22 cellular contexts compared by ENCODE assay signal in genomic region chr15:41911691-41912345, GRCh38. TPM values are rescaled to one million over a fixed set of nuclear protein-coding genes. Genes with fewer than 3 reads are reported as not detected.
DNase-seq lines count a peak whose midpoint lies in the region; ATAC-seq and TF ChIP-seq lines count a peak whose summit lies in the region.
"Had no signal": no experiment of that assay in that cellular context is flagged by ENCODE, and none has a peak within 500 bp of the region (broad histone marks: within the 10 kb centered on the region; RNA-seq: fewer than 3 reads in every experiment).

No MANE protein-coding gene starts in this region.

- no peaks in the 10 kb centered on the region for H3K9me3 Mint-ChIP-seq in activated naive CD4-positive, alpha-beta T cell treated with anti-CD3 and anti-CD28 coated beads, Interleukin-2, amount 50 U/mL, for 72 hours
- H3K9me3 Mint-ChIP-seq in stimulated activated naive CD8-positive, alpha-beta T cell treated with anti-CD3 and anti-CD28 coated beads, Interleukin-15, amount 100 ng/mL, for 72 hours = no peaks in the 10 kb centered on the region
- H3K9me3 Mint-ChIP-seq: activated naive CD4-positive, alpha-beta T cell treated with anti-CD3 and anti-CD28 coated beads, Interleukin-2, amount 10 ng/mL, durations not matched to agents 7 days and 5 days; CD8-positive, alpha-beta memory T cell; memory B cell; nephron had no signal

- no peak for DNase-seq in activated naive CD4-positive, alpha-beta T cell treated with anti-CD3 and anti-CD28 coated beads, Interleukin-2, amount 50 U/mL, for 72 hours (ENCODE audit: low spot score in 2 of 2)
- no peak for DNase-seq in activated naive CD4-positive, alpha-beta T cell (lab: John Stamatoyannopoulos, UW)
- DNase-seq in NCI-H2196 treated with DMSO at 0.1 percent for 48 hours (lab: John Stamatoyannopoulos, UW; ENCODE audit: unreplicated experiment) (peak; percentile 54), esophagus squamous epithelium (lab: John Stamatoyannopoulos, UW) (no peak), stomach (no peak), MG63 (no peak)
- DNase-seq in stimulated activated naive CD8-positive, alpha-beta T cell treated with anti-CD3 and anti-CD28 coated beads, Interleukin-15, amount 100 ng/mL, for 72 hours = no peak
- DNase-seq: activated CD4-positive, alpha-beta T cell treated with anti-CD3 and anti-CD28 coated beads for 4 hours; activated naive CD4-positive, alpha-beta T cell treated with anti-CD3 and anti-CD28 coated beads, Interleukin-2, amount 10 ng/mL, durations not matched to agents 7 days and 5 days; CD8-positive, alpha-beta memory T cell; hypothalamus; NCI-H1436 treated with DMSO at 0.1 percent for 48 hours; NCI-H446 treated with DMSO at 0.1 percent for 48 hours; psoas muscle; RPMI8226; small intestine; stimulated activated CD4-positive, alpha-beta T cell treated with anti-CD3 and anti-CD28 coated beads, Interleukin-4, amount 100 ng/mL, for 24 hours; substantia nigra had no signal

- no peaks in the 10 kb centered on the region for H3K27me3 Mint-ChIP-seq in stimulated activated naive CD8-positive, alpha-beta T cell treated with anti-CD3 and anti-CD28 coated beads, Interleukin-15, amount 100 ng/mL, for 72 hours
- H3K27me3 Mint-ChIP-seq: activated naive CD4-positive, alpha-beta T cell treated with anti-CD3 and anti-CD28 coated beads, Interleukin-2, amount 10 ng/mL, durations not matched to agents 7 days and 5 days; CD8-positive, alpha-beta memory T cell; memory B cell had no signal

- no peak for TF ChIP-seq EP300 in stomach (IDR thresholded peaks at IDR 0.05)

- H3K4me3 ChIP-seq in esophagus squamous epithelium (no peak overlapping the region), stomach (no peak overlapping the region), MG63 (no peak overlapping the region)
- H3K4me3 ChIP-seq: ascending aorta, psoas muscle had no signal

- intact Hi-C loops in esophagus squamous epithelium (cut with DNase I) (no loop called here), stomach (cut with DNase I; ENCODE audit: low total_unique reads) (no loop called here)

- peak overlapping the region; percentile 32 to 76 (median 70) for H3K27ac ChIP-seq in esophagus squamous epithelium
- peak overlapping the region in 4 of 5 donors; percentile 3 to 49 (median 34) for H3K27ac ChIP-seq in stomach
- H3K27ac ChIP-seq: ascending aorta, psoas muscle had no signal

- H3K36me3 ChIP-seq in esophagus squamous epithelium (peaks cover 14 to 67% (median 16%) of the 10 kb centered on the region in 3 donors), stomach (peaks cover 11 to 44% (median 37%) of the 10 kb centered on the region in 4 donors), MG63 (peaks cover 78% of the 10 kb centered on the region)

- WGBS in esophagus squamous epithelium, 2 donors = 31 to 79% methylated on average over 6 to 14 of the region's 14 CpGs
- 56 to 74% (median 65%) methylated on average over 9 to 14 of the region's 14 CpGs for WGBS in stomach, 5 donors

- no peaks in the 10 kb centered on the region for H3K27me3 ChIP-seq in esophagus squamous epithelium
- H3K27me3 ChIP-seq in stomach = no peaks in the 10 kb centered on the region
- H3K27me3 ChIP-seq in MG63 = no peaks in the 10 kb centered on the region
- H3K27me3 ChIP-seq: ascending aorta had no signal

- peaks cover 15% of the 10 kb centered on the region for H3K4me1 Mint-ChIP-seq in stimulated activated naive CD8-positive, alpha-beta T cell treated with anti-CD3 and anti-CD28 coated beads, Interleukin-15, amount 100 ng/mL, for 72 hours
- H3K4me1 Mint-ChIP-seq: CD8-positive, alpha-beta memory T cell had no signal

- no peak for TF ChIP-seq CTCF in esophagus squamous epithelium (IDR thresholded peaks at IDR 0.05)
- TF ChIP-seq CTCF in stomach (IDR thresholded peaks at IDR 0.05) = no peak

- peaks cover 6 to 36% of the 10 kb centered on the region in 2 donors for H3K36me3 Mint-ChIP-seq in activated naive CD4-positive, alpha-beta T cell treated with anti-CD3 and anti-CD28 coated beads, Interleukin-2, amount 50 U/mL, for 72 hours

- H3K4me1 ChIP-seq in esophagus squamous epithelium (peaks cover 0 to 39% (median 13%) of the 10 kb centered on the region in 3 donors), stomach (peaks cover 21 to 64% (median 47%) of the 10 kb centered on the region in 4 donors)

- H3K4me3 Mint-ChIP-seq in stimulated activated naive CD8-positive, alpha-beta T cell treated with anti-CD3 and anti-CD28 coated beads, Interleukin-15, amount 100 ng/mL, for 72 hours = no peak overlapping the region
- H3K4me3 Mint-ChIP-seq: activated naive CD4-positive, alpha-beta T cell treated with anti-CD3 and anti-CD28 coated beads, Interleukin-2, amount 10 ng/mL, durations not matched to agents 7 days and 5 days; CD8-positive, alpha-beta memory T cell; memory B cell; nephron had no signal

- H3K27ac Mint-ChIP-seq in activated naive CD4-positive, alpha-beta T cell treated with anti-CD3 and anti-CD28 coated beads, Interleukin-2, amount 50 U/mL, for 72 hours = peak overlapping the region; percentile 33 to 90
- H3K27ac Mint-ChIP-seq in stimulated activated naive CD8-positive, alpha-beta T cell treated with anti-CD3 and anti-CD28 coated beads, Interleukin-15, amount 100 ng/mL, for 72 hours = peak overlapping the region in 1 of 2 donors; percentile 15
- H3K27ac Mint-ChIP-seq: activated naive CD4-positive, alpha-beta T cell treated with anti-CD3 and anti-CD28 coated beads, Interleukin-2, amount 10 ng/mL, durations not matched to agents 7 days and 5 days; memory B cell had no signal

- ATAC-seq in activated naive CD4-positive, alpha-beta T cell treated with anti-CD3 and anti-CD28 coated beads, Interleukin-2, amount 50 U/mL, for 72 hours = no peak
- ATAC-seq in stimulated activated naive CD8-positive, alpha-beta T cell treated with anti-CD3 and anti-CD28 coated beads, Interleukin-15, amount 100 ng/mL, for 72 hours = no peak
- ATAC-seq in activated CD4-positive, CD25-positive, alpha-beta regulatory T cell treated with anti-CD3 and anti-CD28 coated beads, Interleukin-2, amount 50 U/mL, for 24 hours = no peak
- ATAC-seq: psoas muscle had no signal

- H3K9me3 ChIP-seq in esophagus squamous epithelium (no peaks in the 10 kb centered on the region), stomach (no peaks in the 10 kb centered on the region), MG63 (no peaks in the 10 kb centered on the region)
- H3K9me3 ChIP-seq: ascending aorta, psoas muscle had no signal

- no peak for TF ChIP-seq POLR2A in esophagus squamous epithelium (IDR thresholded peaks at IDR 0.05)
- no peak for TF ChIP-seq POLR2A in stomach (IDR thresholded peaks at IDR 0.05)

RNA-seq across cellular contexts. Expression of gene SPTBN5, which starts 18.0 kb away (rescaled TPM):
- 1 to 10 TPM in 1 of 2 donors, under 1 TPM in 1; 0.55 to 1.4 TPM for total RNA-seq in activated naive CD4-positive, alpha-beta T cell treated with anti-CD3 and anti-CD28 coated beads, Interleukin-2, amount 50 U/mL, for 72 hours
- total RNA-seq in esophagus squamous epithelium (1 to 10 TPM; 1.9 to 4.4 (median 3.4) TPM), stomach (1 to 10 TPM in 1 of 5 donors, under 1 TPM in 3, not detected in 1; 0.29 to 4.9 (median 0.80) TPM)
- polyA plus RNA-seq in stomach = 1 to 10 TPM; 2.6 to 3.2 (median 2.9) TPM
- 2.4 and 3.4 TPM in 2 replicates for total RNA-seq in MG63 (2014; rRNA removed; shearing (Covaris generic); ENCODE audit: low replicate concordance)
- polyA plus RNA-seq: CD8-positive, alpha-beta memory T cell had no signal
